In genomic region chr9:117355542-117355941, GRCh38 we compare ENCODE assay signal across 12 cellular contexts. TPM values are rescaled to one million over a fixed set of nuclear protein-coding genes. Genes with fewer than 3 reads are reported as not detected.
DNase-seq lines count a peak whose midpoint lies in the region; ATAC-seq and TF ChIP-seq lines count a peak whose summit lies in the region.
"Had no signal": no experiment of that assay in that cellular context is flagged by ENCODE, and none has a peak within 500 bp of the region (broad histone marks: within the 10 kb centered on the region; RNA-seq: fewer than 3 reads in every experiment).

No MANE protein-coding gene starts in this region.

- no peak overlapping the region for H3K18ac ChIP-seq in mesenchymal stem cell (ENCODE audit: low read depth in 1 of 2, low read length in 2 of 2)

- H3K79me1 ChIP-seq in mesenchymal stem cell (replicated peaks; ENCODE audit: low read length, poor library complexity, severe bottlenecking), result no peaks in the 10 kb centered on the region

- H4K8ac ChIP-seq in mesenchymal stem cell (ENCODE audit: low read length), result peak overlapping the region; percentile 36

- H2BK120ac ChIP-seq in mesenchymal stem cell (ENCODE audit: low read depth, low read length), result no peak overlapping the region

- no peak overlapping the region for H2BK12ac ChIP-seq in mesenchymal stem cell (ENCODE audit: low read length in 2 of 2)

- DNase-seq in DMS 273 treated with DMSO at 0.1 percent for 48 hours (lab: John Stamatoyannopoulos, UW) (peak; percentile 5), SK-N-DZ (ENCODE audit: low spot score) (peak; percentile 91), mesenchymal stem cell (no peak), erythroblast (lab: John Stamatoyannopoulos, UW) (no peak)
- no peak for DNase-seq in stimulated activated CD4-positive, alpha-beta T cell treated with anti-CD3 and anti-CD28 coated beads, Interleukin-15, amount 100 ng/mL, for 24 hours
- DNase-seq: Caco-2; CD8-positive, alpha-beta memory T cell; HCEC 1CT; HFFc6 had no signal

- no peak overlapping the region for H2BK5ac ChIP-seq in mesenchymal stem cell (ENCODE audit: low read depth, low read length, poor library complexity, severe bottlenecking)

- no peaks in the 10 kb centered on the region for H3K4me1 ChIP-seq in mesenchymal stem cell (ENCODE audit: control insufficient read depth, insufficient read depth, low read depth, low read length)
- H3K4me1 ChIP-seq: A549, BLaER1, Caco-2 had no signal

- H2AFZ ChIP-seq in mesenchymal stem cell (ENCODE audit: low read depth, low read length), result no peak overlapping the region

- no peaks in the 10 kb centered on the region for H3K36me3 ChIP-seq in mesenchymal stem cell (ENCODE audit: control insufficient read depth in 1 of 2, insufficient read depth in 2 of 2, low read depth in 1 of 2, low read length in 2 of 2)
- H3K36me3 ChIP-seq: BLaER1 had no signal

- no peak overlapping the region for H4K91ac ChIP-seq in mesenchymal stem cell (ENCODE audit: low read length)

- H3K23ac ChIP-seq in mesenchymal stem cell (ENCODE audit: low read length in 2 of 2), result no peak overlapping the region

- no peak overlapping the region for H3K14ac ChIP-seq in mesenchymal stem cell (ENCODE audit: low read length in 2 of 2)

- H3K4ac ChIP-seq in mesenchymal stem cell (ENCODE audit: low read depth in 1 of 2, low read length in 2 of 2), result no peak overlapping the region

- no peak overlapping the region for H2AK5ac ChIP-seq in mesenchymal stem cell (ENCODE audit: low read length, severe bottlenecking)

- H3K4me3 ChIP-seq in mesenchymal stem cell (ENCODE audit: insufficient read depth in 1 of 2, low read depth in 1 of 2, low read length in 2 of 2), result no peak overlapping the region
- H3K4me3 ChIP-seq: A549, BLaER1 had no signal

- no peak overlapping the region for H3K27ac ChIP-seq in mesenchymal stem cell (ENCODE audit: low read length, poor library complexity, severe bottlenecking)
- H3K27ac ChIP-seq: A549, BLaER1 had no signal

- H2BK15ac ChIP-seq in mesenchymal stem cell (ENCODE audit: low read depth, poor library complexity, severe bottlenecking), result no peak overlapping the region

- WGBS in mesenchymal stem cell, result 61% methylated on average over 3 of the region's 3 CpGs

- no peak overlapping the region for H3K9ac ChIP-seq in mesenchymal stem cell (ENCODE audit: low read length)
- H3K9ac ChIP-seq: BLaER1 had no signal

- TF ChIP-seq POLR2A in erythroblast (IDR thresholded peaks at IDR 0.05; ENCODE audit: low read length), result no peak

- H3K27me3 ChIP-seq in mesenchymal stem cell (ENCODE audit: control insufficient read depth in 1 of 2, insufficient read depth in 1 of 2, low read length in 2 of 2), result no peaks in the 10 kb centered on the region
- H3K27me3 ChIP-seq: BLaER1 had no signal

- H3K9me3 ChIP-seq in mesenchymal stem cell (ENCODE audit: control insufficient read depth, low read length), result no peaks in the 10 kb centered on the region
- H3K9me3 ChIP-seq: A549, BLaER1, Caco-2 had no signal

- no peak overlapping the region for H3K4me2 ChIP-seq in mesenchymal stem cell (ENCODE audit: low read length, poor library complexity, severe bottlenecking)
- H3K4me2 ChIP-seq: A549, BLaER1 had no signal

- no peak for ATAC-seq in HG03025 (IDR thresholded peaks at IDR 0.05; ENCODE audit: low FRiP score, unreplicated experiment)
- ATAC-seq: A549 had no signal

RNA-seq across cellular contexts. Expression of gene ASTN2, which starts 59.3 kb away (rescaled TPM):
- 10.8 and 11.0 TPM in 2 replicates for polyA plus RNA-seq in SK-N-DZ (2014; cell fraction: cytosol; rRNA removed)
- 4.7 and 5.3 TPM in 2 replicates for polyA plus RNA-seq in SK-N-DZ (2014; cell fraction: nucleus; rRNA removed)
- 2.5 TPM for polyA plus RNA-seq in mesenchymal stem cell (2013, experiment 1 of 2)
- polyA plus RNA-seq in mesenchymal stem cell (2013, experiment 2 of 2), result 2.3 TPM

Comparison
In these comparisons a context has a peak if more than half of its experiments do, and no peak if none do; other contexts are left out.
1. DNase-seq: peak in DMS 273 treated with DMSO at 0.1 percent for 48 hours (single experiment) and SK-N-DZ (single experiment); none in mesenchymal stem cell (single experiment), stimulated activated CD4-positive, alpha-beta T cell treated with anti-CD3 and anti-CD28 coated beads, Interleukin-15, amount 100 ng/mL, for 24 hours (single experiment) and erythroblast (0 of 2).